Comparison of ENCODE assay signal across 10 cellular contexts in the genomic region with DNA sequence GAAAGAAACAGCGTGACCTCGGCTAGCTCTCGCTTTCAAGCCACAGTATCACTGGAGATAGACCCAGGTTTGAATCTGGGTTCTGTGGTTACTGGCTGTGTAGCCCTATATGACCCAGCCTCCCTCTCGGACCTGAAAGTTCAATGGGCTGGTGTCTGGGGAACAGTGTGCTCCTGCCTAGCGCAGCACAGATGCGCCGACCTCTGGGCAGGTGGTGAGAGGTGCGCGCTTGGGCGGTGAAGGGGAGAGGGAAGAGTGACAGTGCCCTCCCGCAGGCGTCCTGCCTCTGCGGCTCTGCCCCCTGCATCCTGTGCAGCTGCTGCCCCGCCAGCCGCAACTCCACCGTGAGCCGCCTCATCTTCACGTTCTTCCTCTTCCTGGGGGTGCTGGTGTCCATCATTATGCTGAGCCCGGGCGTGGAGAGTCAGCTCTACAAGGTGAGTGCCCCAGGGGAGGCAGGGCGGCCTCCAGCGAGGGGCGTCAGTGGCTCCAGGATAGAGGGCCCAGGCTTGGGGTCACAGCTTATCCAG. TPM values are rescaled to one million over a fixed set of nuclear protein-coding genes. Genes with fewer than 3 reads are reported as not detected.
DNase-seq lines count a peak whose midpoint lies in the region; ATAC-seq, FAIRE-seq and TF ChIP-seq lines count a peak whose summit lies in the region.
"Had no signal": no experiment of that assay in that cellular context is flagged by ENCODE, and none has a peak within 500 bp of the region (broad histone marks: within the 10 kb centered on the region; RNA-seq: fewer than 3 reads in every experiment).

No MANE protein-coding gene starts in this region.

- H3K27me3 ChIP-seq in MG63, result no peaks in the 10 kb centered on the region
- H3K27me3 ChIP-seq: ovary had no signal

- no peak for TF ChIP-seq POLR2A in GM12892 (IDR thresholded peaks at IDR 0.05; ENCODE audit: low read depth, low read length)

- no peaks in the 10 kb centered on the region for H3K9me3 ChIP-seq in MG63
- H3K9me3 ChIP-seq: ovary had no signal

- H3K4me3 Mint-ChIP-seq in activated B cell treated with CpG ODN at 0.5 μM for 24 hours, result peak overlapping the region; percentile 41
- H3K4me3 Mint-ChIP-seq: activated naive CD8-positive, alpha-beta T cell had no signal

- H3K27me3 Mint-ChIP-seq in activated B cell treated with CpG ODN at 0.5 μM for 24 hours, result no peaks in the 10 kb centered on the region

- no peaks in the 10 kb centered on the region for H3K9me3 Mint-ChIP-seq in activated B cell treated with CpG ODN at 0.5 μM for 24 hours

- peak; percentile 71 for DNase-seq in GM12892 (ENCODE audit: insufficient read length)
- peak; percentile 65 for DNase-seq in activated B cell treated with CpG ODN at 0.5 μM for 24 hours
- DNase-seq in RKO (ENCODE audit: low spot score), result no peak
- no peak for DNase-seq in A172 (ENCODE audit: low spot score)
- DNase-seq in epidermal melanocyte (ENCODE audit: insufficient read length, low spot score), result no peak
- no peak for DNase-seq in MG63

- no peaks in the 10 kb centered on the region for H3K36me3 Mint-ChIP-seq in activated B cell treated with CpG ODN at 0.5 μM for 24 hours (ENCODE audit: low read depth)
- H3K36me3 Mint-ChIP-seq: activated naive CD8-positive, alpha-beta T cell had no signal

- peaks cover 25% of the 10 kb centered on the region for H3K4me1 Mint-ChIP-seq in activated B cell treated with CpG ODN at 0.5 μM for 24 hours

- H3K4me3 ChIP-seq in MG63, result no peak overlapping the region
- H3K4me3 ChIP-seq: ovary had no signal

- peak; percentile 90 for FAIRE-seq in GM12892 (lab: Jason Lieb, UNC)

- peak overlapping the region; percentile 73 for H3K27ac Mint-ChIP-seq in activated B cell treated with CpG ODN at 0.5 μM for 24 hours
- H3K27ac Mint-ChIP-seq: activated naive CD8-positive, alpha-beta T cell had no signal

- CTCF ChIA-PET in activated B cell treated with CpG ODN at 0.5 μM for 24 hours (lab: Charles Lee), result interaction anchor here (0.9 to 7.2 kb wide), 4 partner anchors 9 to 240 kb away, joined by 4 to 60 read pairs (median 35); no protein-coding TSS in a partner anchor

- ATAC-seq in GM19468 (IDR thresholded peaks at IDR 0.05; ENCODE audit: extremely low read depth, unreplicated experiment), result peak; percentile 84
- peak; percentile 88 for ATAC-seq in HG03175 (IDR thresholded peaks at IDR 0.05; ENCODE audit: unreplicated experiment)
- ATAC-seq in activated B cell treated with CpG ODN at 0.5 μM for 24 hours (ENCODE audit: low read depth), result peak; percentile 89

- TF ChIP-seq CTCF in activated B cell treated with CpG ODN at 0.5 μM for 24 hours (IDR thresholded peaks at IDR 0.05), result no peak

- H3K36me3 ChIP-seq in MG63, result peaks cover 29% of the 10 kb centered on the region
- H3K36me3 ChIP-seq: ovary had no signal

- POLR2A ChIA-PET in activated B cell treated with CpG ODN at 0.5 μM for 24 hours (lab: Charles Lee), result interaction anchor here (0.9 to 1.5 kb wide), 2 partner anchors 10 to 29 kb away, joined by 3 to 4 read pairs; no protein-coding TSS in a partner anchor

- intact Hi-C loops in activated B cell treated with CpG ODN at 0.5 μM for 24 hours (cut with micrococcal nuclease), result loop anchor here (1.0 to 10.0 kb wide), 5 partner anchors 127 to 704 kb away; a partner anchor contains a TSS

RNA-seq across cellular contexts. Expression of a gene that starts 10.5 kb away (rescaled TPM):
- polyA plus RNA-seq in GM12892 (2012; ENCODE audit: missing spikeins), result 0.17 TPM
- 0.11 and 0.17 TPM in 2 replicates for total RNA-seq in activated B cell treated with CpG ODN at 0.5 μM for 24 hours
- 16.8 and 18.9 TPM in 2 replicates for total RNA-seq in A172 (2014; rRNA removed; shearing (Covaris generic))
- 25.8 and 32.4 TPM in 2 replicates for total RNA-seq in MG63 (2014; rRNA removed; shearing (Covaris generic); ENCODE audit: low replicate concordance)

RNA-seq across cellular contexts. Expression of a gene that starts 50.6 kb away (rescaled TPM):
- polyA plus RNA-seq in GM12892 (2012; ENCODE audit: missing spikeins), result 8.4 TPM
- total RNA-seq in activated B cell treated with CpG ODN at 0.5 μM for 24 hours, result 0.49 TPM in 1 of 2 replicates, not detected in the other
- 9.0 and 19.5 TPM in 2 replicates for total RNA-seq in A172 (2014; rRNA removed; shearing (Covaris generic))
- 18.5 and 72.0 TPM in 2 replicates for total RNA-seq in MG63 (2014; rRNA removed; shearing (Covaris generic); ENCODE audit: low replicate concordance)

Comparison
In these comparisons a context has a peak if more than half of its experiments do, and no peak if none do; other contexts are left out.
1. DNase-seq: peak in GM12892 (single experiment) and activated B cell treated with CpG ODN at 0.5 μM for 24 hours (single experiment); none in RKO (single experiment), A172 (single experiment), epidermal melanocyte (single experiment) and MG63 (single experiment).
2. RNA of a gene that starts 10.5 kb away (total RNA-seq): 25.8 to 32.4 TPM in MG63 and 16.8 to 18.9 TPM in A172; 0.11 to 0.17 TPM in activated B cell treated with CpG ODN at 0.5 μM for 24 hours; every median in the first group is over 10 times any median in the second.
3. Peak in every context shown above with its lines, with median percentiles within 50 percentile points of each other: ATAC-seq.